In genomic region chr2:1515986-1516797, GRCh38 we compare ENCODE assay signal across 23 cellular contexts.
"Had no signal": no experiment of that assay in that cellular context is flagged by ENCODE, and none has a peak within 500 bp of the region (broad histone marks: within the 10 kb centered on the region; RNA-seq: fewer than 3 reads in every experiment).

No MANE protein-coding gene starts in this region.

- H3K27me3 ChIP-seq: gastrocnemius medialis, pancreas, vagina had no signal

- H3K27ac ChIP-seq: breast epithelium, esophagus squamous epithelium, gastrocnemius medialis, pancreas, skin epidermis, vagina had no signal

- H3K9me3 ChIP-seq: breast epithelium, esophagus squamous epithelium, gastrocnemius medialis, pancreas, vagina had no signal

- H3K4me1 ChIP-seq: breast epithelium, gastrocnemius medialis, pancreas, vagina had no signal

- ATAC-seq: activated CD4-positive, alpha-beta T cell treated with anti-CD3 and anti-CD28 coated beads for 36 hours; activated CD8-positive, alpha-beta memory T cell treated with anti-CD3 and anti-CD28 coated beads, Interleukin-2, amount 10 ng/mL, durations not matched to agents 7 days and 5 days; activated naive CD4-positive, alpha-beta T cell treated with anti-CD3 and anti-CD28 coated beads, Interleukin-2, amount 50 U/mL, for 72 hours; gastrocnemius medialis; natural killer cell treated with Interleukin-12 subunit alpha and Interleukin-12 subunit beta and Interleukin-15 and Interleukin-18, amount 100 ng/mL, for 72 hours; pancreas; right cardiac atrium; stimulated activated effector memory CD8-positive, alpha-beta T cell treated with anti-CD3 and anti-CD28 coated beads, Interleukin-12 subunit alpha, Interleukin-12 subunit beta, amount 100 ng/mL, for 72 hours; T-cell had no signal

- FAIRE-seq: astrocyte, pancreas, TTC549 had no signal

- H3K4me3 ChIP-seq: breast epithelium, esophagus squamous epithelium, gastrocnemius medialis, pancreas, skin epidermis, vagina had no signal

- H3K36me3 ChIP-seq: breast epithelium, esophagus squamous epithelium, gastrocnemius medialis, pancreas, vagina had no signal

- DNase-seq: activated CD4-positive, alpha-beta memory T cell treated with anti-CD3 and anti-CD28 coated beads for 36 hours; activated CD4-positive, alpha-beta T cell treated with anti-CD3 and anti-CD28 coated beads for 36 hours; activated CD8-positive, alpha-beta memory T cell treated with anti-CD3 and anti-CD28 coated beads, Interleukin-2, amount 10 ng/mL, durations not matched to agents 7 days and 5 days; activated gamma-delta T cell; cortex of kidney; endodermal cell; esophagus squamous epithelium; gastrocnemius medialis; hippocampal formation; midbrain; right cardiac atrium; stimulated activated CD4-positive, alpha-beta T cell treated with anti-CD3 and anti-CD28 coated beads, Interleukin-2, amount 100 ng/mL, for 24 hours; T-cell; trophoblast cell had no signal
